In the genomic region with DNA sequence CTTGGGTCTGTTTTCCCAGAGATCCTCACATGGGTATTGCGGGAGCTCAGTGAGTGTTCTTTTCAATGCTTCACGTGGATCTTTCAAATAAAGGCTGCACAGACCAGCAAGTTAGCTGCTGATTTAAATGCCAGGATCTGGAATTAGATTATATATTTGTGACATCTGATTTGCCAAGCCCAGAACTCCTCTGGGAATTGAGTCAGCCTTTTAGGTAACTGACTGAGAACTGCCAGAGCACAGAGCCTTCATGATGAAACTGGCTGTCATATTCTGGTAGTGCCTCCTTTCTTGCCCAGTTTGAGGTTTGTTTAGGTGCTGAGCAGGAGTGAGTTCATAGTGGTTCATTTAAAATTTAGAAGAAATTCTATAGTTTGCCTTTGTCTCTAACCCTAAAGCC, we compare ENCODE assay signal across 13 cellular contexts. TPM values are rescaled to one million over a fixed set of nuclear protein-coding genes. Genes with fewer than 3 reads are reported as not detected.
A peak's percentile ranks its signal among the peaks of the same experiment; 100 is the strongest.
DNase-seq lines count a peak whose midpoint lies in the region; ATAC-seq and TF ChIP-seq lines count a peak whose summit lies in the region.
"Had no signal": no experiment of that assay in that cellular context is flagged by ENCODE, and none has a peak within 500 bp of the region (broad histone marks: within the 10 kb centered on the region; RNA-seq: fewer than 3 reads in every experiment).

No MANE protein-coding gene starts in this region.

- no peak for DNase-seq in activated T-cell treated with anti-CD3 and anti-CD28 coated beads, Interleukin-2, amount 50 U/mL, for 24 hours
- no peak for DNase-seq in activated T-cell treated with anti-CD3 and anti-CD28 coated beads for 4 hours
- peak; percentile 90 for DNase-seq in SK-N-DZ (ENCODE audit: low spot score)
- DNase-seq in epithelial cell of prostate (ENCODE audit: low read depth, low spot score): no peak
- no peak for DNase-seq in left lung
- DNase-seq in HPDE6-E6E7 (ENCODE audit: extremely low spot score): no peak
- DNase-seq: dermis blood vessel endothelial cell, SIG-M5 had no signal

- H3K36me3 Mint-ChIP-seq in activated T-cell treated with anti-CD3 and anti-CD28 coated beads, Interleukin-2, amount 50 U/mL, for 24 hours (ENCODE audit: low read depth): peaks cover 94% of the 10 kb centered on the region
- H3K36me3 Mint-ChIP-seq in stimulated activated memory B cell treated with anti-CD40 and anti-IgM and Interleukin-4, amounts not matched to agents 10 μg/mL and 1 μg/mL and 100 μg/mL, for 72 hours: peaks cover 85% of the 10 kb centered on the region

- no peaks in the 10 kb centered on the region for H3K9me3 Mint-ChIP-seq in activated T-cell treated with anti-CD3 and anti-CD28 coated beads, Interleukin-2, amount 50 U/mL, for 24 hours
- H3K9me3 Mint-ChIP-seq in stimulated activated memory B cell treated with anti-CD40 and anti-IgM and Interleukin-4, amounts not matched to agents 10 μg/mL and 1 μg/mL and 100 μg/mL, for 72 hours: no peaks in the 10 kb centered on the region

- H3K27ac ChIP-seq in epithelial cell of prostate: peak overlapping the region; percentile 99
- H3K27ac ChIP-seq in left lung: no peak overlapping the region
- H3K27ac ChIP-seq: ascending aorta had no signal

- peaks cover 70% of the 10 kb centered on the region for H3K4me1 Mint-ChIP-seq in activated T-cell treated with anti-CD3 and anti-CD28 coated beads, Interleukin-2, amount 50 U/mL, for 24 hours (ENCODE audit: low read depth)
- peaks cover 77% of the 10 kb centered on the region for H3K4me1 Mint-ChIP-seq in stimulated activated memory B cell treated with anti-CD40 and anti-IgM and Interleukin-4, amounts not matched to agents 10 μg/mL and 1 μg/mL and 100 μg/mL, for 72 hours

- H3K4me3 Mint-ChIP-seq in activated T-cell treated with anti-CD3 and anti-CD28 coated beads, Interleukin-2, amount 50 U/mL, for 24 hours: no peak overlapping the region
- no peak overlapping the region for H3K4me3 Mint-ChIP-seq in stimulated activated memory B cell treated with anti-CD40 and anti-IgM and Interleukin-4, amounts not matched to agents 10 μg/mL and 1 μg/mL and 100 μg/mL, for 72 hours

- H3K27me3 ChIP-seq in left lung: no peaks in the 10 kb centered on the region
- H3K27me3 ChIP-seq: ascending aorta had no signal

- no peak for ATAC-seq in stimulated activated memory B cell treated with anti-CD40 and anti-IgM and Interleukin-4, amounts not matched to agents 10 μg/mL and 1 μg/mL and 100 μg/mL, for 72 hours
- no peak for ATAC-seq in left lung
- no peak for ATAC-seq in HG03442 (IDR thresholded peaks at IDR 0.05; ENCODE audit: unreplicated experiment)
- ATAC-seq: HCT116 had no signal

- H3K9me3 ChIP-seq in left lung: no peaks in the 10 kb centered on the region
- H3K9me3 ChIP-seq: ascending aorta had no signal

- peaks cover 5 to 27% of the 10 kb centered on the region in 2 donors for H3K4me1 ChIP-seq in left lung
- H3K4me1 ChIP-seq: ascending aorta had no signal

- H3K4me3 ChIP-seq in left lung: no peak overlapping the region
- H3K4me3 ChIP-seq: ascending aorta, smooth muscle cell had no signal

- H3K27ac Mint-ChIP-seq in activated T-cell treated with anti-CD3 and anti-CD28 coated beads, Interleukin-2, amount 50 U/mL, for 24 hours: peak overlapping the region; percentile 71
- peak overlapping the region; percentile 63 for H3K27ac Mint-ChIP-seq in stimulated activated memory B cell treated with anti-CD40 and anti-IgM and Interleukin-4, amounts not matched to agents 10 μg/mL and 1 μg/mL and 100 μg/mL, for 72 hours

- peaks cover 4 to 79% of the 10 kb centered on the region in 2 donors for H3K36me3 ChIP-seq in left lung

- no peak for TF ChIP-seq CTCF in left lung (IDR thresholded peaks at IDR 0.05)

- intact Hi-C loops in left lung (cut with DNase I): no loop called here

- no peaks in the 10 kb centered on the region for H3K27me3 Mint-ChIP-seq in activated T-cell treated with anti-CD3 and anti-CD28 coated beads, Interleukin-2, amount 50 U/mL, for 24 hours
- no peaks in the 10 kb centered on the region for H3K27me3 Mint-ChIP-seq in stimulated activated memory B cell treated with anti-CD40 and anti-IgM and Interleukin-4, amounts not matched to agents 10 μg/mL and 1 μg/mL and 100 μg/mL, for 72 hours

RNA-seq across cellular contexts. Expression of a gene that starts 14.8 kb away (rescaled TPM):
- 7.0 and 9.4 TPM in 2 replicates for polyA plus RNA-seq in SK-N-DZ (2014; cell fraction: cytosol; rRNA removed)
- 10.1 and 24.4 TPM in 2 replicates for polyA plus RNA-seq in SK-N-DZ (2014; cell fraction: nucleus; rRNA removed)
- total RNA-seq in left lung: 100 to 1,000 TPM; 103 to 104 TPM
